In the genomic region with DNA sequence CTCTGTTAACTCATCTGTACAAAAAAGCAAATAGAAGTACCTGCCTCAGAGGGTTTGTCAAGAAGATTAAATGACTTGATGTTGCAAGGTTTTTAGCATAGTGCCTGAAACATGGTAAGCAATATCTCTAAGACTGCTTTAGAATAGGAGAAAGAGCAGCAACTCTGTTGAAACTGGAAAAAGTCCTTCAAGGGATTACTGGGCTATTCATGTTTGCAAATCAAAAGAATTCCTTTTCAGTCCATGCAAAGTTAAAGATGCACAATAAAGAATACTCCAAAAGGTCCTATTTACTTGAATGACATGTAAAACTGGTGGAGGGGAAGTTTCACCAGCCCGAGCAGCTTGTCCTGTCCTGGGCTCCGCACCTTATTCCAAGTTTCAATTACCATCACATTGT, we compare ENCODE assay signal across 35 cellular contexts.
"Had no signal": no experiment of that assay in that cellular context is flagged by ENCODE, and none has a peak within 500 bp of the region (broad histone marks: within the 10 kb centered on the region; RNA-seq: fewer than 3 reads in every experiment).

No MANE protein-coding gene starts in this region.

- H3K27ac ChIP-seq: adrenal gland, body of pancreas, brain microvascular endothelial cell, breast epithelium, VCaP had no signal

- H3K27me3 Mint-ChIP-seq: activated CD4-positive, alpha-beta memory T cell treated with anti-CD3 and anti-CD28 coated beads, Interleukin-2, amount 10 ng/mL, durations not matched to agents 7 days and 5 days; activated CD4-positive, alpha-beta T cell treated with anti-CD3 and anti-CD28 coated beads for 36 hours; activated CD4-positive, alpha-beta T cell treated with anti-CD3 and anti-CD28 coated beads, Interleukin-2, amount 10 ng/mL, durations not matched to agents 7 days and 5 days; activated CD8-positive, alpha-beta memory T cell treated with anti-CD3 and anti-CD28 coated beads, Interleukin-2, amount 10 ng/mL, durations not matched to agents 7 days and 5 days; activated naive CD8-positive, alpha-beta T cell treated with anti-CD3 and anti-CD28 coated beads for 36 hours; activated T-cell treated with anti-CD3 and anti-CD28 coated beads, Interleukin-2, amount 50 U/mL, for 24 hours; central memory CD8-positive, alpha-beta T cell had no signal

- ATAC-seq: activated CD4-positive, alpha-beta T cell treated with anti-CD3 and anti-CD28 coated beads for 36 hours; activated CD4-positive, CD25-positive, alpha-beta regulatory T cell treated with anti-CD3 and anti-CD28 coated beads, Interleukin-2, amount 50 U/mL, for 24 hours; activated CD8-positive, alpha-beta memory T cell treated with anti-CD3 and anti-CD28 coated beads, Interleukin-2, amount 10 ng/mL, durations not matched to agents 7 days and 5 days; activated CD8-positive, alpha-beta T cell treated with anti-CD3 and anti-CD28 coated beads, Interleukin-2, amount 10 ng/mL, durations not matched to agents 7 days and 5 days; activated naive CD4-positive, alpha-beta T cell treated with anti-CD3 and anti-CD28 coated beads, Interleukin-2, amount 50 U/mL, for 72 hours; body of pancreas had no signal

- DNase-seq: activated CD4-positive, alpha-beta memory T cell treated with anti-CD3 and anti-CD28 coated beads, Interleukin-2, amount 10 ng/mL, durations not matched to agents 7 days and 5 days; activated CD4-positive, alpha-beta T cell treated with anti-CD3 and anti-CD28 coated beads for 1 hour; activated CD4-positive, alpha-beta T cell treated with anti-CD3 and anti-CD28 coated beads for 36 hours; activated CD4-positive, alpha-beta T cell treated with anti-CD3 and anti-CD28 coated beads for 48 hours; activated CD4-positive, alpha-beta T cell treated with anti-CD3 and anti-CD28 coated beads, Interleukin-2, amount 10 ng/mL, durations not matched to agents 7 days and 5 days; activated CD4-positive, alpha-beta T cell treated with anti-CD3 and anti-CD28 coated beads, Interleukin-2, amount 50 U/mL, for 48 hours; activated CD4-positive, CD25-positive, alpha-beta regulatory T cell; activated CD8-positive, alpha-beta memory T cell treated with anti-CD3 and anti-CD28 coated beads for 24 hours; activated CD8-positive, alpha-beta memory T cell treated with anti-CD3 and anti-CD28 coated beads, Interleukin-2, amount 10 ng/mL, durations not matched to agents 7 days and 5 days; activated CD8-positive, alpha-beta memory T cell treated with anti-CD3 and anti-CD28 coated beads, Interleukin-2, amount 50 U/mL, for 48 hours; activated CD8-positive, alpha-beta T cell treated with anti-CD3 and anti-CD28 coated beads, Interleukin-2, amount 10 ng/mL, durations not matched to agents 7 days and 5 days; activated effector memory CD4-positive, alpha-beta T cell treated with Interleukin-2 at 50 U/mL for 16 hours; activated gamma-delta T cell; activated naive CD4-positive, alpha-beta T cell treated with anti-CD3 and anti-CD28 coated beads for 36 hours; activated naive CD4-positive, alpha-beta T cell treated with anti-CD3 and anti-CD28 coated beads, Interleukin-2, amount 50 U/mL, for 16 hours; activated naive CD8-positive, alpha-beta T cell treated with anti-CD3 and anti-CD28 coated beads for 36 hours; activated T-cell treated with anti-CD3 and anti-CD28 coated beads, Interleukin-2, amount 50 U/mL, for 24 hours; activated T-cell treated with anti-CD3 and anti-CD28 coated beads, Interleukin-2, amount 50 U/mL, for 48 hours; adrenal gland; amniotic stem cell; aorta; body of pancreas; brain microvascular endothelial cell; cerebellar nuclear complex; T-helper 1 cell; T-helper 2 cell; T-helper 9 cell had no signal

- H3K27me3 ChIP-seq: adrenal gland, body of pancreas, brain microvascular endothelial cell, breast epithelium had no signal

- H3K27ac Mint-ChIP-seq: activated CD4-positive, alpha-beta memory T cell treated with anti-CD3 and anti-CD28 coated beads, Interleukin-2, amount 10 ng/mL, durations not matched to agents 7 days and 5 days; activated CD4-positive, alpha-beta T cell treated with anti-CD3 and anti-CD28 coated beads for 36 hours; activated CD4-positive, alpha-beta T cell treated with anti-CD3 and anti-CD28 coated beads, Interleukin-2, amount 10 ng/mL, durations not matched to agents 7 days and 5 days; activated CD8-positive, alpha-beta memory T cell treated with anti-CD3 and anti-CD28 coated beads, Interleukin-2, amount 10 ng/mL, durations not matched to agents 7 days and 5 days; activated CD8-positive, alpha-beta T cell treated with anti-CD3 and anti-CD28 coated beads, Interleukin-2, amount 10 ng/mL, durations not matched to agents 7 days and 5 days; activated naive CD4-positive, alpha-beta T cell treated with anti-CD3 and anti-CD28 coated beads for 36 hours; activated T-cell treated with anti-CD3 and anti-CD28 coated beads, Interleukin-2, amount 50 U/mL, for 24 hours; activated T-helper 2 cell treated with anti-CD3 and anti-CD28 coated beads, Interferon-gamma antibody, Interleukin-2, Interleukin-4, amounts not matched to agents 10 μg/mL and 5 μg/mL and 100 μg/mL, durations not matched to agents 14 hours and 24 hours and 36 hours; T-helper 1 cell treated with Interleukin-12 subunit alpha and Interleukin-12 subunit beta and Interleukin-4 antibody, amounts not matched to agents 30 μg/mL and 1 μg/mL, for 36 hours; T-helper 2 cell treated with Interferon-gamma antibody and Interleukin-4, amounts not matched to agents 5 μg/mL and 100 μg/mL, for 36 hours had no signal

- H3K4me3 ChIP-seq: adrenal gland, body of pancreas, breast epithelium had no signal

- H3K4me1 Mint-ChIP-seq: activated CD4-positive, alpha-beta memory T cell treated with anti-CD3 and anti-CD28 coated beads, Interleukin-2, amount 10 ng/mL, durations not matched to agents 7 days and 5 days; activated CD4-positive, alpha-beta T cell treated with anti-CD3 and anti-CD28 coated beads for 36 hours; activated CD4-positive, alpha-beta T cell treated with anti-CD3 and anti-CD28 coated beads, Interleukin-2, amount 10 ng/mL, durations not matched to agents 7 days and 5 days; activated CD8-positive, alpha-beta memory T cell treated with anti-CD3 and anti-CD28 coated beads, Interleukin-2, amount 10 ng/mL, durations not matched to agents 7 days and 5 days had no signal

- H3K4me1 ChIP-seq: adrenal gland, body of pancreas, breast epithelium had no signal

- H3K9me3 Mint-ChIP-seq: activated CD4-positive, alpha-beta memory T cell treated with anti-CD3 and anti-CD28 coated beads, Interleukin-2, amount 10 ng/mL, durations not matched to agents 7 days and 5 days; activated CD4-positive, alpha-beta T cell treated with anti-CD3 and anti-CD28 coated beads, Interleukin-2, amount 10 ng/mL, durations not matched to agents 7 days and 5 days; activated naive CD4-positive, alpha-beta T cell treated with anti-CD3 and anti-CD28 coated beads for 36 hours; activated naive CD4-positive, alpha-beta T cell treated with anti-CD3 and anti-CD28 coated beads, Interleukin-2, amount 50 U/mL, for 72 hours; activated naive CD8-positive, alpha-beta T cell treated with anti-CD3 and anti-CD28 coated beads for 36 hours; activated T-cell treated with anti-CD3 and anti-CD28 coated beads, Interleukin-2, amount 50 U/mL, for 24 hours; activated T-helper 2 cell treated with anti-CD3 and anti-CD28 coated beads, Interferon-gamma antibody, Interleukin-2, Interleukin-4, amounts not matched to agents 10 μg/mL and 5 μg/mL and 100 μg/mL, durations not matched to agents 14 hours and 24 hours and 36 hours; central memory CD8-positive, alpha-beta T cell; T-helper 1 cell treated with Interleukin-12 subunit alpha and Interleukin-12 subunit beta and Interleukin-4 antibody, amounts not matched to agents 30 μg/mL and 1 μg/mL, for 36 hours; T-helper 2 cell treated with Interferon-gamma antibody and Interleukin-4, amounts not matched to agents 5 μg/mL and 100 μg/mL, for 36 hours had no signal

- H3K4me3 Mint-ChIP-seq: activated CD4-positive, alpha-beta memory T cell treated with anti-CD3 and anti-CD28 coated beads, Interleukin-2, amount 10 ng/mL, durations not matched to agents 7 days and 5 days; activated CD4-positive, alpha-beta T cell treated with anti-CD3 and anti-CD28 coated beads for 36 hours; activated CD4-positive, alpha-beta T cell treated with anti-CD3 and anti-CD28 coated beads, Interleukin-2, amount 10 ng/mL, durations not matched to agents 7 days and 5 days; activated CD8-positive, alpha-beta memory T cell treated with anti-CD3 and anti-CD28 coated beads, Interleukin-2, amount 10 ng/mL, durations not matched to agents 7 days and 5 days; activated CD8-positive, alpha-beta T cell treated with anti-CD3 and anti-CD28 coated beads, Interleukin-2, amount 10 ng/mL, durations not matched to agents 7 days and 5 days; activated naive CD4-positive, alpha-beta T cell treated with anti-CD3 and anti-CD28 coated beads for 36 hours; activated naive CD8-positive, alpha-beta T cell treated with anti-CD3 and anti-CD28 coated beads for 36 hours; activated T-cell treated with anti-CD3 and anti-CD28 coated beads, Interleukin-2, amount 50 U/mL, for 24 hours; central memory CD8-positive, alpha-beta T cell; T-helper 1 cell treated with Interleukin-12 subunit alpha and Interleukin-12 subunit beta and Interleukin-4 antibody, amounts not matched to agents 30 μg/mL and 1 μg/mL, for 36 hours; T-helper 2 cell treated with Interferon-gamma antibody and Interleukin-4, amounts not matched to agents 5 μg/mL and 100 μg/mL, for 36 hours had no signal
